Comparison of ENCODE assay signal across 10 cellular contexts in the genomic region with DNA sequence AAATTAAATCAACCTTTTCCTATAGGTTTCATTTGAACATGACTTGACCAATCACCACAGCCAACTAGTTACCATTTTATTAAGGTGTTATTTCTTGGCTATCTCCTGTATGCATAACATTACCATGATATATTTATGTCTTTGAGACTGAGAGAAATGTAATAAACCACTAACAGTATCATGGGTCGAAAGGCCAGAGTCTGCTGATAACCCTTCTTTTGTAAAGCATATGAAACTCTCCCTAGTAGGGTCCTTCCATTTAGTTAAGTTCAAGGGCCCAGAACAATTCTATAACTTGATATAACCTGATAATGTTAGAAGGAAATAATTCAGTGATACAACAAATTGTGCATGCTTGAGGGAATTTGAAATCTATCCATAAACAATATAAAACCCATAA.
"Had no signal": no experiment of that assay in that cellular context is flagged by ENCODE, and none has a peak within 500 bp of the region (broad histone marks: within the 10 kb centered on the region; RNA-seq: fewer than 3 reads in every experiment).

No MANE protein-coding gene starts in this region.

- H3K9ac ChIP-seq: KMS-11 had no signal

- H3K36me3 ChIP-seq: HAP-1 had no signal

- H3K9me3 Mint-ChIP-seq: HFFc6, IgD-negative memory B cell had no signal

- H3K27ac Mint-ChIP-seq: HFFc6, IgD-negative memory B cell had no signal

- ATAC-seq: HCT116, HepG2 had no signal

- H3K4me2 ChIP-seq: KMS-11 had no signal

- H3K4me3 Mint-ChIP-seq: HFFc6, IgD-negative memory B cell had no signal

- H3K4me3 ChIP-seq: HAP-1 had no signal

- H3K27me3 Mint-ChIP-seq: IgD-negative memory B cell had no signal

- H3K27ac ChIP-seq: HL-60, KMS-11 had no signal

- DNase-seq: GOT3, H7, HFFc6, KBM-7 had no signal

- FAIRE-seq: HepG2 had no signal

- H3K9me3 ChIP-seq: HAP-1 had no signal
